In the genomic region with DNA sequence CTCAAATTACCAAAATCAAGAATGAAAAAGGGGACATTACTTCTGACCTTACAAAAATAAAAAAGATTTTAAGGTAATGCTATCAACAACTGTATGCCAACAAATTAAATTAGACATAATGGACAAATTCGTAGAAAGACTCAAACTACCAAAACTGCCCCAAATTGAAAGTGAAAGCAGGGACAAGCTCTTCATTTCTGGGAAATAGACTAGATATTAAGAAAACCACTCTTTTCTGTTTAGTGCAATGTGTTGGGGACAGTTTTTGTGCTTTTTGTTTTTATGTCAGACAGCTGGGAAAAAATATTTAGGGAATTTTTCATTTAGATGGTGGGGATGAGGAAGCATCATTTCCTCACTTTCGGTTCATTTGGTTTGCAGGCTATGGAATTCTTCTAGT, we compare ENCODE assay signal across 2 cellular contexts.
TF ChIP-seq lines count a peak whose summit lies in the region.

No MANE protein-coding gene starts in this region.

TF ChIP-seq in SK-N-SH, 30 proteins besides CTCF, POLR2A, EP300 and RAD21 (continued from another document):
- no peak for TF ChIP-seq SMC3 (IDR thresholded peaks at IDR 0.05; ENCODE audit: low read depth, low read length)
- no peak for TF ChIP-seq POLR2AphosphoS5 (IDR thresholded peaks at IDR 0.05; ENCODE audit: low read depth, low read length)
- no peak for TF ChIP-seq TAF1 (IDR thresholded peaks at IDR 0.05; ENCODE audit: borderline replicate concordance, low read depth, low read length)

TF ChIP-seq in SK-N-SH treated with all-trans-retinoic acid at 6 μM for 48 hours, 23 proteins besides CTCF, POLR2A, EP300 and RAD21 (continued from another document):
- TF ChIP-seq TCF4 (CRISPR knock-in tag; IDR thresholded peaks at IDR 0.05; ENCODE audit: borderline replicate concordance) (no peak), CREB5 (CRISPR knock-in tag; IDR thresholded peaks at IDR 0.05; ENCODE audit: low read depth) (no peak), CSDC2 (CRISPR knock-in tag; IDR thresholded peaks at IDR 0.05) (no peak), BACH2 (CRISPR knock-in tag; IDR thresholded peaks at IDR 0.05; ENCODE audit: borderline replicate concordance) (no peak), GLIS3 (CRISPR knock-in tag; IDR thresholded peaks at IDR 0.05) (no peak), ZNF70 (CRISPR knock-in tag; IDR thresholded peaks at IDR 0.05) (no peak), CSRNP3 (CRISPR knock-in tag; IDR thresholded peaks at IDR 0.05) (no peak), RARB (CRISPR knock-in tag; IDR thresholded peaks at IDR 0.05) (no peak), ZNF565 (CRISPR knock-in tag; conservative IDR thresholded peaks at IDR 0.05; ENCODE audit: low read depth) (no peak), OSR1 (CRISPR knock-in tag; IDR thresholded peaks at IDR 0.05) (no peak), ZFP30 (CRISPR knock-in tag; IDR thresholded peaks at IDR 0.05) (no peak)
